13 cellular contexts compared by ENCODE assay signal in the genomic region with DNA sequence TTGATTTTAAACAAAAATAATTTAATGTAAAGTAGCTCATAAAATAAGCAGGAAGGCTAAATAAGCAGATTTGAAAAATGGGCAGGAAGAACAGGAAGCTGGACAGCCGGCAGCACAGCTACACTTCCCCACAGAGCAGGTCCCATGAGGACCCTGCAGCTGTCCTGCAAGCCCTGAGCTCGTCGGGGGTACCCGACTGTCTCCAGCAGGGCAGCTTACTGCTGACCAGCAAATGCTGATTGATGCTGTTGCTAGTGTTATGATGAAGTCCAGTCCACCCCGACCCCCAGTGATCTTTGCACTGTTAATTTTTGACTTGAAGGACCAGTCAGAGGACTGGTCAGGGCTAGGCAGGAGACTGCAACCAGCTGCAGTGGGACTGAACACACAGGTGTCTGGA.
"Had no signal": no experiment of that assay in that cellular context is flagged by ENCODE, and none has a peak within 500 bp of the region (broad histone marks: within the 10 kb centered on the region; RNA-seq: fewer than 3 reads in every experiment).

No MANE protein-coding gene starts in this region.

- H3K27me3 ChIP-seq: gastrocnemius medialis, sigmoid colon had no signal

- H3K4me1 ChIP-seq: gastrocnemius medialis, prostate gland, sigmoid colon had no signal

- ATAC-seq: activated CD4-positive, alpha-beta T cell treated with anti-CD3 and anti-CD28 coated beads for 36 hours; gastrocnemius medialis; left lobe of liver; natural killer cell treated with Interleukin-12 subunit alpha and Interleukin-12 subunit beta and Interleukin-15 and Interleukin-18, amount 100 ng/mL, for 72 hours; T-helper 17 cell had no signal

- H3K9me3 ChIP-seq: gastrocnemius medialis, prostate gland, sigmoid colon had no signal

- H3K27ac ChIP-seq: gastrocnemius medialis, prostate gland, sigmoid colon had no signal

- H3K36me3 ChIP-seq: gastrocnemius medialis, prostate gland, sigmoid colon had no signal

- DNase-seq: activated CD4-positive, alpha-beta memory T cell treated with anti-CD3 and anti-CD28 coated beads, Interleukin-2, amount 10 ng/mL, durations not matched to agents 7 days and 5 days; activated CD4-positive, alpha-beta T cell treated with anti-CD3 and anti-CD28 coated beads for 36 hours; activated naive CD4-positive, alpha-beta T cell treated with anti-CD3 and anti-CD28 coated beads, Interleukin-2, amount 10 ng/mL, durations not matched to agents 7 days and 5 days; activated T-cell treated with anti-CD3 and anti-CD28 coated beads, Interleukin-2, amount 50 U/mL, for 24 hours; erythroblast; gastrocnemius medialis; nucleus accumbens; sigmoid colon; stimulated activated CD4-positive, alpha-beta T cell treated with anti-CD3 and anti-CD28 coated beads, Interleukin-1b, Interleukin-23, amount 100 ng/mL, for 48 hours; T-helper 17 cell had no signal

- H3K4me3 ChIP-seq: gastrocnemius medialis, prostate gland, sigmoid colon had no signal
